Comparison of ENCODE assay signal across 16 cellular contexts in genomic region chr1:186626533-186626932, GRCh38. TPM values are rescaled to one million over a fixed set of nuclear protein-coding genes. Genes with fewer than 3 reads are reported as not detected.
DNase-seq lines count a peak whose midpoint lies in the region; ATAC-seq and TF ChIP-seq lines count a peak whose summit lies in the region.
"Had no signal": no experiment of that assay in that cellular context is flagged by ENCODE, and none has a peak within 500 bp of the region (broad histone marks: within the 10 kb centered on the region; RNA-seq: fewer than 3 reads in every experiment).

No MANE protein-coding gene starts in this region.

- H3K4me3 ChIP-seq in fibroblast of pulmonary artery (replicated peaks; ENCODE audit: low read depth, low read length) (no peak overlapping the region), ovary (no peak overlapping the region)
- H3K4me3 ChIP-seq: SK-N-MC, tibial artery had no signal

- no peaks in the 10 kb centered on the region for H3K36me3 Mint-ChIP-seq in nephron progenitor cell (ENCODE audit: low read depth)
- H3K36me3 Mint-ChIP-seq: natural killer cell had no signal

- no peak overlapping the region for H3K27ac Mint-ChIP-seq in nephron progenitor cell
- H3K27ac Mint-ChIP-seq: activated CD4-positive, alpha-beta T cell treated with anti-CD3 and anti-CD28 coated beads for 36 hours; activated T-cell treated with anti-CD3 and anti-CD28 coated beads, Interleukin-2, amount 50 U/mL, for 24 hours; natural killer cell had no signal

- no peak for DNase-seq in Right ventricle myocardium inferior (ENCODE audit: missing footprints)
- DNase-seq in cardiac septum (ENCODE audit: low spot score), result no peak
- peak; percentile 33 for DNase-seq in M059J (ENCODE audit: low read depth)
- DNase-seq in fibroblast of pulmonary artery (ENCODE audit: low read depth), result peak; percentile 48
- DNase-seq in nephron progenitor cell, result no peak
- DNase-seq in ovary, result no peak
- DNase-seq: activated CD4-positive, alpha-beta T cell treated with anti-CD3 and anti-CD28 coated beads for 36 hours; activated T-cell treated with anti-CD3 and anti-CD28 coated beads, Interleukin-2, amount 50 U/mL, for 24 hours; Calu3; effector CD4-positive, alpha-beta T cell; natural killer cell; NCI-H187 treated with DMSO at 0.1 percent for 48 hours; tibial artery had no signal

- ATAC-seq in Right ventricle myocardium inferior (peak; percentile 84), HG03196 (IDR thresholded peaks at IDR 0.05; ENCODE audit: unreplicated experiment) (no peak), GM18873 (IDR thresholded peaks at IDR 0.05; ENCODE audit: low FRiP score, unreplicated experiment) (no peak)
- ATAC-seq: activated CD4-positive, alpha-beta T cell treated with anti-CD3 and anti-CD28 coated beads for 36 hours; natural killer cell had no signal

- no peak overlapping the region for H3K4me3 Mint-ChIP-seq in nephron progenitor cell
- H3K4me3 Mint-ChIP-seq: activated CD4-positive, alpha-beta T cell treated with anti-CD3 and anti-CD28 coated beads for 36 hours; activated T-cell treated with anti-CD3 and anti-CD28 coated beads, Interleukin-2, amount 50 U/mL, for 24 hours; natural killer cell had no signal

- H3K9me3 Mint-ChIP-seq in nephron progenitor cell, result no peaks in the 10 kb centered on the region
- H3K9me3 Mint-ChIP-seq: activated T-cell treated with anti-CD3 and anti-CD28 coated beads, Interleukin-2, amount 50 U/mL, for 24 hours; natural killer cell had no signal

- intact Hi-C loops in Right ventricle myocardium inferior (cut with DNase I) (loop anchor here (5.0 kb wide), 1 partner anchor 56 kb away; the partner anchor contains the start of gene PTGS2), cardiac septum (cut with DNase I) (no loop called here), ovary (cut with DNase I) (no loop called here)

- no peaks in the 10 kb centered on the region for H3K36me3 ChIP-seq in ovary
- H3K36me3 ChIP-seq: tibial artery had no signal

- no peaks in the 10 kb centered on the region for H3K27me3 ChIP-seq in ovary
- H3K27me3 ChIP-seq: tibial artery had no signal

- TF ChIP-seq POLR2A in ovary (IDR thresholded peaks at IDR 0.05), result no peak

- no peak overlapping the region for H3K27ac ChIP-seq in ovary
- H3K27ac ChIP-seq: SK-N-MC, tibial artery had no signal

- 3 to 10% (median 5%) methylated on average over 2 of the region's 2 CpGs for WGBS in ovary, 3 donors

- H3K4me1 ChIP-seq in ovary (ENCODE audit: insufficient read depth), result no peaks in the 10 kb centered on the region

- no peaks in the 10 kb centered on the region for H3K4me1 Mint-ChIP-seq in nephron progenitor cell
- H3K4me1 Mint-ChIP-seq: activated CD4-positive, alpha-beta T cell treated with anti-CD3 and anti-CD28 coated beads for 36 hours had no signal

- H3K9me3 ChIP-seq in ovary, result no peaks in the 10 kb centered on the region
- H3K9me3 ChIP-seq: tibial artery had no signal

- H3K27me3 Mint-ChIP-seq in nephron progenitor cell (ENCODE audit: low read depth, poor library complexity), result peaks cover 4% of the 10 kb centered on the region

- TF ChIP-seq CTCF in fibroblast of pulmonary artery (IDR thresholded peaks at IDR 0.05; ENCODE audit: low read length, missing control alignments) (no peak), nephron progenitor cell (IDR thresholded peaks at IDR 0.05) (no peak), ovary (IDR thresholded peaks at IDR 0.05) (no peak)

- TF ChIP-seq EP300 in ovary (IDR thresholded peaks at IDR 0.05), result no peak

RNA-seq across cellular contexts. Expression of gene PTGS2, which starts 53.7 kb away (rescaled TPM):
- total RNA-seq in Right ventricle myocardium inferior, result 0.32 TPM
- 0.81 TPM for total RNA-seq in cardiac septum
- total RNA-seq in M059J (2014; rRNA removed; shearing (Covaris generic)), result 29.4 and 29.9 TPM in 2 replicates
- 1 to 10 TPM in 5 of 7 donors, under 1 TPM in 2; 0.50 to 7.4 (median 2.4) TPM for total RNA-seq in ovary
- 1 to 10 TPM in 1 of 2 donors, under 1 TPM in 1; 0.86 to 2.4 TPM for polyA plus RNA-seq in ovary

Comparison
In these comparisons a context has a peak if more than half of its experiments do, and no peak if none do; other contexts are left out.
1. DNase-seq: peak in M059J (single experiment) and fibroblast of pulmonary artery (single experiment); none in Right ventricle myocardium inferior (single experiment), cardiac septum (single experiment), nephron progenitor cell (single experiment) and ovary (0 of 5).